In the genomic region with DNA sequence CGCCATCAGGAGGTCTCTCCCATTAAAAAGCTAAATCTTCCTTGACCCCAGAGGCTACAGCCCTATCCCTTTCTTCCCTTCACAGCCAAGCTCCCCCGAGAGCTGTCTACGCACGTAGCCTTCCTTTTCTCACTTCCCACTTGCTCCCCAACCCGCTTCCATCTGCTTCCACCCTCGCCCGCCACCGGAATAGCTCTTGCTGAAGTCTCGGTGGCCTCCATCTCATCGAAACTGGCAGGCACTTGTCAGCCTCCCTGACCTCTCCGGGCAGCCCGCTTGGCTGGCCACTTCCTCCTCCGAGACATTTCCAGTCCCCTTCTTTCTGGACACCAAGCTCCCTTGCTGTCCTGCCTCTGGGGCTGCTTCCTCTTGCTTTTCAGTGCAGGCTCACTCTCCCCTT, we compare ENCODE assay signal across 20 cellular contexts. TPM values are rescaled to one million over a fixed set of nuclear protein-coding genes. Genes with fewer than 3 reads are reported as not detected.
DNase-seq lines count a peak whose midpoint lies in the region; ATAC-seq and TF ChIP-seq lines count a peak whose summit lies in the region.
"Had no signal": no experiment of that assay in that cellular context is flagged by ENCODE, and none has a peak within 500 bp of the region (broad histone marks: within the 10 kb centered on the region; RNA-seq: fewer than 3 reads in every experiment).

No MANE protein-coding gene starts in this region.

- peaks cover 8% of the 10 kb centered on the region for H3K27me3 Mint-ChIP-seq in activated T-helper 17 cell treated with anti-CD3 and anti-CD28 coated beads, Interleukin-2, amount 50 U/mL, for 72 hours

- H3K4me1 Mint-ChIP-seq in activated T-helper 17 cell treated with anti-CD3 and anti-CD28 coated beads, Interleukin-2, amount 50 U/mL, for 72 hours = peaks cover 9% of the 10 kb centered on the region
- H3K4me1 Mint-ChIP-seq: naive B cell had no signal

- no peaks in the 10 kb centered on the region for H3K36me3 Mint-ChIP-seq in activated T-helper 17 cell treated with anti-CD3 and anti-CD28 coated beads, Interleukin-2, amount 50 U/mL, for 72 hours (ENCODE audit: low read depth)
- H3K36me3 Mint-ChIP-seq: CD8-positive, alpha-beta T cell; naive B cell had no signal

- H3K4me3 Mint-ChIP-seq in activated T-helper 17 cell treated with anti-CD3 and anti-CD28 coated beads, Interleukin-2, amount 50 U/mL, for 72 hours = no peak overlapping the region
- H3K4me3 Mint-ChIP-seq: activated CD8-positive, alpha-beta T cell treated with anti-CD3 and anti-CD28 coated beads, Interleukin-2, amount 10 ng/mL, durations not matched to agents 7 days and 5 days; activated T-cell treated with anti-CD3 and anti-CD28 coated beads, Interleukin-2, amount 50 U/mL, for 4 hours; CD8-positive, alpha-beta T cell had no signal

- H3K4me1 ChIP-seq in right cardiac atrium (ENCODE audit: control insufficient read depth, insufficient read depth, low read length) = no peaks in the 10 kb centered on the region

- ATAC-seq in activated T-helper 17 cell treated with anti-CD3 and anti-CD28 coated beads, Interleukin-2, amount 50 U/mL, for 72 hours (replicated peaks) = no peak
- ATAC-seq in right cardiac atrium (peak; percentile 44 to 64), omental fat pad (ENCODE audit: low FRiP score) (peak; percentile 48), HG03280 (IDR thresholded peaks at IDR 0.05; ENCODE audit: unreplicated experiment) (no peak), GM19397 (IDR thresholded peaks at IDR 0.05; ENCODE audit: unreplicated experiment) (no peak)
- ATAC-seq: activated CD8-positive, alpha-beta T cell treated with anti-CD3 and anti-CD28 coated beads, Interleukin-2, amount 10 ng/mL, durations not matched to agents 7 days and 5 days; activated T-cell treated with anti-CD3 and anti-CD28 coated beads, Interleukin-2, amount 50 U/mL, for 4 hours; CD8-positive, alpha-beta T cell; HCT116 had no signal

- intact Hi-C loops in right cardiac atrium (cut with DNase I) = no loop called here

- no peak for TF ChIP-seq CTCF in omental fat pad (IDR thresholded peaks at IDR 0.05)

- DNase-seq in CD1c-positive myeloid dendritic cell (ENCODE audit: extremely low spot score) (peak; percentile 88), right cardiac atrium (peak; percentile 44 to 78 (median 78)), omental fat pad (ENCODE audit: low spot score) (no peak), NCI-H1417 treated with DMSO at 0.1 percent for 48 hours (lab: John Stamatoyannopoulos, UW) (no peak)
- DNase-seq: activated CD8-positive, alpha-beta T cell treated with anti-CD3 and anti-CD28 coated beads, Interleukin-2, amount 10 ng/mL, durations not matched to agents 7 days and 5 days; activated naive CD4-positive, alpha-beta T cell treated with anti-CD3 and anti-CD28 coated beads, Interleukin-2, amount 50 U/mL, for 16 hours; activated T-cell treated with anti-CD3 and anti-CD28 coated beads, Interleukin-2, amount 50 U/mL, for 4 hours; CD8-positive, alpha-beta T cell; mammary epithelial cell; naive B cell; NCI-H187 treated with DMSO at 0.1 percent for 48 hours; stimulated activated CD4-positive, alpha-beta T cell treated with anti-CD3 and anti-CD28 coated beads, Interleukin-4, amount 100 ng/mL, for 4 hours; T-helper 1 cell; WERI-Rb-1 had no signal

- 61% methylated on average over 13 of the region's 13 CpGs for WGBS in right cardiac atrium

- no peaks in the 10 kb centered on the region for H3K9me3 ChIP-seq in right cardiac atrium (ENCODE audit: control insufficient read depth, low read length)

- no peaks in the 10 kb centered on the region for H3K9me3 Mint-ChIP-seq in activated T-helper 17 cell treated with anti-CD3 and anti-CD28 coated beads, Interleukin-2, amount 50 U/mL, for 72 hours
- H3K9me3 Mint-ChIP-seq: activated T-cell treated with anti-CD3 and anti-CD28 coated beads, Interleukin-2, amount 50 U/mL, for 4 hours; CD8-positive, alpha-beta T cell had no signal

- no peak overlapping the region for H3K4me3 ChIP-seq in right cardiac atrium (ENCODE audit: low read length)
- H3K4me3 ChIP-seq: smooth muscle cell had no signal

- H3K27ac Mint-ChIP-seq in activated T-helper 17 cell treated with anti-CD3 and anti-CD28 coated beads, Interleukin-2, amount 50 U/mL, for 72 hours = peak overlapping the region; percentile 4
- H3K27ac Mint-ChIP-seq: activated CD8-positive, alpha-beta T cell treated with anti-CD3 and anti-CD28 coated beads, Interleukin-2, amount 10 ng/mL, durations not matched to agents 7 days and 5 days; CD8-positive, alpha-beta T cell; progenitor cell of endocrine pancreas had no signal

- no peak overlapping the region for H3K27ac ChIP-seq in right cardiac atrium (ENCODE audit: low read length)
- H3K27ac ChIP-seq: WERI-Rb-1 had no signal

- H3K27me3 ChIP-seq in right cardiac atrium (ENCODE audit: control insufficient read depth, insufficient read depth) = no peaks in the 10 kb centered on the region

RNA-seq across cellular contexts. Expression of a gene that starts 10.7 kb away (rescaled TPM):
- 10 to 100 TPM; 29.6 to 39.1 TPM for total RNA-seq in activated T-helper 17 cell treated with anti-CD3 and anti-CD28 coated beads, Interleukin-2, amount 50 U/mL, for 72 hours
- total RNA-seq in right cardiac atrium (1 to 10 TPM in 3 of 4 donors, under 1 TPM in 1; 0.91 to 2.9 (median 1.7) TPM), omental fat pad (1 to 10 TPM in 2 of 4 donors, under 1 TPM in 2; 0.38 to 5.2 (median 1.5) TPM)
- 2.1 TPM for polyA plus RNA-seq in right cardiac atrium

RNA-seq across cellular contexts. Expression of a gene that starts 19.6 kb away (rescaled TPM):
- 100 to 1,000 TPM; 232 to 395 TPM for total RNA-seq in activated T-helper 17 cell treated with anti-CD3 and anti-CD28 coated beads, Interleukin-2, amount 50 U/mL, for 72 hours
- 100 to 1,000 TPM in 2 of 4 donors, 10 to 100 TPM in 2; 80.7 to 108 (median 94.2) TPM for total RNA-seq in right cardiac atrium
- 81.2 TPM for polyA plus RNA-seq in right cardiac atrium
- total RNA-seq in omental fat pad = 100 to 1,000 TPM in 1 of 4 donors, 10 to 100 TPM in 3; 38.7 to 108 (median 54.8) TPM

RNA-seq across cellular contexts. Expression of a gene that starts 44.7 kb away (rescaled TPM):
- total RNA-seq in activated T-helper 17 cell treated with anti-CD3 and anti-CD28 coated beads, Interleukin-2, amount 50 U/mL, for 72 hours = 10 to 100 TPM; 36.1 to 57.3 TPM
- total RNA-seq in right cardiac atrium (10 to 100 TPM; 43.7 to 74.6 (median 67.9) TPM), omental fat pad (10 to 100 TPM in 3 of 4 donors, 1 to 10 TPM in 1; 7.6 to 25.5 (median 15.7) TPM)
- polyA plus RNA-seq in right cardiac atrium = 78.1 TPM

Comparison
In these comparisons a context has a peak if more than half of its experiments do, and no peak if none do; other contexts are left out.
1. DNase-seq: peak in CD1c-positive myeloid dendritic cell (single experiment) and right cardiac atrium (3 of 3); none in omental fat pad (single experiment) and NCI-H1417 treated with DMSO at 0.1 percent for 48 hours (single experiment).
2. ATAC-seq: peak in right cardiac atrium (2 of 2) and omental fat pad (single experiment); none in activated T-helper 17 cell treated with anti-CD3 and anti-CD28 coated beads, Interleukin-2, amount 50 U/mL, for 72 hours (single experiment), HG03280 (single experiment) and GM19397 (single experiment).
3. RNA of a gene that starts 10.7 kb away (total RNA-seq): 29.6 to 39.1 TPM in activated T-helper 17 cell treated with anti-CD3 and anti-CD28 coated beads, Interleukin-2, amount 50 U/mL, for 72 hours; 0.38 to 5.2 TPM in omental fat pad and 0.91 to 2.9 TPM in right cardiac atrium; every median in the first group is over 4 times any median in the second.